In the genomic region with DNA sequence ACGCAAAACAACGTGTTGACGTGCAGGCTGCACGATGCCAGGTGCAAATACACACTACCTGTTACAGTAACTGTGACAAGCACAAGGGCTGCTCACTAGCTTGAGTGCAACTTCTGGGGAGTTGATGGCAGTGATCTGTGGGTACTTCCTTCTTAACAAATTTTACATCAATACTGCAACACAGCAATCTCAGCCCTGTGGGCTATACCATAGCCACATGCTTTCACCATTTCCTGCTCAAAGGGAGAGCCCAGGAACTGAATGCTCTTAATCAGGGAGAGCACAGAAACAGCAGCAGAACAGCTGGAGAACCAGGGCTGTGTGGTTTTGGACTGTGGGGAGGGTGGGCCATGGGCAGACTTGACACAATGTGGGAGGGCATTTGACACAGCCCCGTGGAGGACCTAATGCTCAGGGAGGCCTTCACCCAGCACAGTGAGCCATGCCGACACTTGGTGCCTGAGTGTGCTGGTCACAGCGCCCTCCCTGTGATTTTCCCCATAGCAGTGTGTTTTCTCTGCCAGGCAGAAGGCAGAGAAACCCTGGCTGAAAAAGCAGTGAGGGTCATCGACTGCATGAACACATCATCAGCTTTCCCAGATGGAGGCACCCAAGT, we compare ENCODE assay signal across 8 cellular contexts. TPM values are rescaled to one million over a fixed set of nuclear protein-coding genes. Genes with fewer than 3 reads are reported as not detected.
DNase-seq lines count a peak whose midpoint lies in the region; ATAC-seq, FAIRE-seq and TF ChIP-seq lines count a peak whose summit lies in the region.
"Not testable (repeated sequence)": the region's sequence is repeated elsewhere in the genome, so short reads cannot be mapped to it uniquely, and the experiment has no call there.
"Had no signal": no experiment of that assay in that cellular context is flagged by ENCODE, and none has a peak within 500 bp of the region (broad histone marks: within the 10 kb centered on the region; RNA-seq: fewer than 3 reads in every experiment).

No MANE protein-coding gene starts in this region.

- H3K27ac Mint-ChIP-seq in activated naive CD4-positive, alpha-beta T cell treated with anti-CD3 and anti-CD28 coated beads, Interleukin-2, amount 50 U/mL, for 72 hours: not testable (repeated sequence)

- not testable (repeated sequence) for H3K9me1 ChIP-seq in endothelial cell of umbilical vein (replicated peaks; ENCODE audit: control insufficient read depth, extremely low read depth, insufficient read depth, low read length)

- H3K27ac ChIP-seq in BLaER1 treated with 17β-estradiol and CSF1 and Interleukin-3, amounts not matched to agents 10 nM and 100 nM: peak overlapping the region; percentile 4 to 96 (median 92); a peak in 21 of 22 replicates
- H3K27ac ChIP-seq in Panc1 (ENCODE audit: low read length); endothelial cell of umbilical vein (ENCODE audit: insufficient read depth, low read depth, low read length); lower lobe of right lung: not testable (repeated sequence)

- peak overlapping the region in 10 of 11 experiments; percentile 23 to 87 (median 84); a peak in 18 of 22 replicates for H3K9ac ChIP-seq in BLaER1 treated with 17β-estradiol and CSF1 and Interleukin-3, amounts not matched to agents 10 nM and 100 nM
- H3K9ac ChIP-seq in endothelial cell of umbilical vein (replicated peaks; ENCODE audit: extremely low read depth, insufficient read depth, low read length): not testable (repeated sequence)

- H3K4me1 ChIP-seq in BLaER1 treated with 17β-estradiol and CSF1 and Interleukin-3, amounts not matched to agents 10 nM and 100 nM: peaks cover 50 to 57% (median 54%) of the 10 kb centered on the region in 10 experiments
- H3K4me1 ChIP-seq in Panc1 (ENCODE audit: control insufficient read depth, insufficient read depth, low read length); endothelial cell of umbilical vein (ENCODE audit: control insufficient read depth, extremely low read depth, insufficient read depth, low read length); lower lobe of right lung: not testable (repeated sequence)

- ATAC-seq in Panc1 (peak; percentile 53), lower lobe of right lung (peak; percentile 9 to 47), sciatic nerve (peak; percentile 17)
- peak; percentile 30 to 42 for ATAC-seq in activated naive CD4-positive, alpha-beta T cell treated with anti-CD3 and anti-CD28 coated beads, Interleukin-2, amount 50 U/mL, for 72 hours

- H3K36me3 Mint-ChIP-seq in activated naive CD4-positive, alpha-beta T cell treated with anti-CD3 and anti-CD28 coated beads, Interleukin-2, amount 50 U/mL, for 72 hours: not testable (repeated sequence)

- not testable (repeated sequence) for H2AFZ ChIP-seq in endothelial cell of umbilical vein (ENCODE audit: low read depth, low read length)

- not testable (repeated sequence) for H3K36me3 ChIP-seq in BLaER1 treated with 17β-estradiol and CSF1 and Interleukin-3, amounts not matched to agents 10 nM and 100 nM; Panc1 (ENCODE audit: control insufficient read depth, insufficient read depth, low read length); endothelial cell of umbilical vein (ENCODE audit: control insufficient read depth in 2 of 2, extremely low read depth in 1 of 2, insufficient read depth in 2 of 2, low read length in 2 of 2); lower lobe of right lung

- TF ChIP-seq POLR2A in endothelial cell of umbilical vein (IDR thresholded peaks at IDR 0.05; ENCODE audit: low read depth, low read length): not testable (repeated sequence)

- H3K27me3 ChIP-seq in BLaER1 treated with 17β-estradiol and CSF1 and Interleukin-3, amounts not matched to agents 10 nM and 100 nM; Panc1 (ENCODE audit: control insufficient read depth, insufficient read depth, low read length); endothelial cell of umbilical vein (ENCODE audit: control insufficient read depth in 2 of 2, insufficient read depth in 2 of 2, low read length in 2 of 2); lower lobe of right lung (ENCODE audit: low read depth): not testable (repeated sequence)

- POLR2A ChIA-PET in Panc1 (lab: Charles Lee); endothelial cell of umbilical vein (lab: Charles Lee): not testable (repeated sequence)

- DNase-seq in Panc1 (ENCODE audit: low read depth, low spot score); activated naive CD4-positive, alpha-beta T cell treated with anti-CD3 and anti-CD28 coated beads, Interleukin-2, amount 50 U/mL, for 72 hours (ENCODE audit: low spot score in 2 of 2); endothelial cell of umbilical vein (ENCODE audit: low read depth, low spot score); lower lobe of right lung; sciatic nerve (ENCODE audit: low spot score): not testable (repeated sequence)
- peak; percentile 22 for DNase-seq in UCSD-AML1 (lab: John Stamatoyannopoulos, UW; ENCODE audit: unreplicated experiment)

- H3K4me2 ChIP-seq in BLaER1 treated with 17β-estradiol and CSF1 and Interleukin-3, amounts not matched to agents 10 nM and 100 nM: peak overlapping the region; percentile 79 to 95 (median 89)
- not testable (repeated sequence) for H3K4me2 ChIP-seq in endothelial cell of umbilical vein (ENCODE audit: insufficient read depth, low read length)

- not testable (repeated sequence) for BruUV-seq in Panc1 (replicated peaks; lab: Mats Ljungman, UMichigan); endothelial cell of umbilical vein (replicated peaks; lab: Mats Ljungman, UMichigan)

- TF ChIP-seq CTCF in Panc1 (IDR thresholded peaks at IDR 0.05); endothelial cell of umbilical vein (IDR thresholded peaks at IDR 0.05; ENCODE audit: extremely low read depth in 1 of 2, insufficient read depth in 1 of 2, low read depth in 1 of 2, low read length in 2 of 2); lower lobe of right lung (IDR thresholded peaks at IDR 0.05): not testable (repeated sequence)

- in situ Hi-C loops in Panc1 (cut with HindIII; ENCODE audit: low pct_unique_long_range_greater_than_20kb, low sequenced_read_pairs): not testable (repeated sequence)

- CTCF ChIA-PET in Panc1 (lab: Charles Lee); endothelial cell of umbilical vein (lab: Charles Lee): not testable (repeated sequence)

- FAIRE-seq in endothelial cell of umbilical vein (lab: Jason Lieb, UNC): peak; percentile 24

- H3K9me3 Mint-ChIP-seq in activated naive CD4-positive, alpha-beta T cell treated with anti-CD3 and anti-CD28 coated beads, Interleukin-2, amount 50 U/mL, for 72 hours: not testable (repeated sequence)

- H3K79me2 ChIP-seq in endothelial cell of umbilical vein (ENCODE audit: control insufficient read depth, insufficient read depth, low read length): not testable (repeated sequence)

- dilution Hi-C loops in endothelial cell of umbilical vein (cut with MboI; ENCODE audit: extremely low pct_ligation_motif_present, low sequenced_read_pairs): not testable (repeated sequence)

- intact Hi-C loops in Panc1 (cut with micrococcal nuclease; ENCODE audit: unreplicated experiment); lower lobe of right lung (cut with DNase I); sciatic nerve (cut with DNase I): not testable (repeated sequence)
- intact Hi-C loops in endothelial cell of umbilical vein (cut with micrococcal nuclease): loop anchor here (10.0 kb wide), 1 partner anchor 292 kb away; a partner anchor contains a TSS

- H3K4me3 ChIP-seq in BLaER1 treated with 17β-estradiol and CSF1 and Interleukin-3, amounts not matched to agents 10 nM and 100 nM: peak overlapping the region in 7 of 10 experiments; percentile 17 to 49 (median 41); a peak in 8 of 20 replicates
- not testable (repeated sequence) for H3K4me3 ChIP-seq in Panc1 (ENCODE audit: low read depth in 2 of 2, low read length in 2 of 2); endothelial cell of umbilical vein (replicated peaks in 1 of 3; ENCODE audit: insufficient read depth in 1 of 3, low read depth in 1 of 3, low read length in 3 of 3); lower lobe of right lung

- not testable (repeated sequence) for H3K9me3 ChIP-seq in BLaER1 treated with 17β-estradiol and CSF1 and Interleukin-3, amounts not matched to agents 10 nM and 100 nM (replicated peaks in 1 of 11); Panc1 (ENCODE audit: control insufficient read depth, insufficient read depth, low read depth, low read length); endothelial cell of umbilical vein (replicated peaks; ENCODE audit: control insufficient read depth, insufficient read depth, low read length); lower lobe of right lung

- H4K20me1 ChIP-seq in BLaER1 treated with 17β-estradiol and CSF1 and Interleukin-3, amounts not matched to agents 10 nM and 100 nM; endothelial cell of umbilical vein (replicated peaks; ENCODE audit: control insufficient read depth, extremely low read depth, insufficient read depth, low read length): not testable (repeated sequence)

RNA-seq across cellular contexts. Expression of a gene that starts 12.0 kb away (rescaled TPM):
- total RNA-seq in Panc1 (2021; ENCODE audit: unreplicated experiment): 0.21 TPM
- polyA plus RNA-seq in Panc1 (2012; ENCODE audit: insufficient read length): 1.0 TPM
- under 1 TPM; 0.23 to 0.49 TPM for total RNA-seq in activated naive CD4-positive, alpha-beta T cell treated with anti-CD3 and anti-CD28 coated beads, Interleukin-2, amount 50 U/mL, for 72 hours
- 0.14 and 0.73 TPM in 2 replicates for total RNA-seq in endothelial cell of umbilical vein
- 0.36 and 0.75 TPM in 2 replicates for polyA plus RNA-seq in endothelial cell of umbilical vein
- polyA plus RNA-seq in endothelial cell of umbilical vein (2011; cell fraction: cytosol; rRNA removed): 0.30 and 0.40 TPM in 2 replicates
- polyA plus RNA-seq in endothelial cell of umbilical vein (2011; cell fraction: nucleus; rRNA removed): 0.09 and 0.22 TPM in 2 replicates
- 0.15 and 0.17 TPM in 2 replicates for polyA plus RNA-seq in endothelial cell of umbilical vein (2012)
- not detected in 2 replicates for polyA minus RNA-seq in endothelial cell of umbilical vein
- not detected for polyA minus RNA-seq in endothelial cell of umbilical vein (2011; cell fraction: cytosol; rRNA and poly(A)+ RNA removed)
- polyA minus RNA-seq in endothelial cell of umbilical vein (2011; cell fraction: nucleus; rRNA and poly(A)+ RNA removed): 0.34 and 0.38 TPM in 2 replicates
- total RNA-seq in lower lobe of right lung: 2.3 TPM
- 0.89 TPM for total RNA-seq in sciatic nerve
- total RNA-seq: HT-29 had no signal
